ENCODE assay signal across 8 cellular contexts in the genomic region with DNA sequence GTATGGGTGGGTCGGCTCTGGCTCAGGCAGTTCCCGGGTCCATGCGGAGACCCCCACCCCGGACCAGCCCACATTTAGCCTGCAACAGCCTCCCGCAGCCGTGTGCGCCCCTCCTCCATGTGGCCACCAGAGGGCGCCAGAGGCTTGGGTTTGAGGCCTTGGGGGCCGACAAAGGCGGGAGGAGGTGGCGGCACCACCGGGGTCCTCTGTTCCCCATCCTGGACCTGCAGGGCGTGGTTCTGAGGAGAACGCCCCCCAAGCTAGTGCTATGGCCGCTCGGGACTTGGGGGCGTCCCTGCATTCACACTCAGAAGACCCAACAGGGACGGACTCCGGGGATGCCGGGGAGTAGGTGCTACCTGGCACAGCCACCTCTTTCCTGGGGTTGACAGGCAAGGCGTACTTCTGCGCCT. TPM values are rescaled to one million over a fixed set of nuclear protein-coding genes. Genes with fewer than 3 reads are reported as not detected.
DNase-seq lines count a peak whose midpoint lies in the region; ATAC-seq, FAIRE-seq and TF ChIP-seq lines count a peak whose summit lies in the region.

No MANE protein-coding gene starts in this region.

- no peaks in the 10 kb centered on the region for H3K4me1 Mint-ChIP-seq in astrocyte (ENCODE audit: low read depth, unreplicated experiment)
- H3K4me1 Mint-ChIP-seq in immature natural killer cell: no peaks in the 10 kb centered on the region

- H4K20me1 ChIP-seq in astrocyte (ENCODE audit: insufficient read depth, low read length): no peaks in the 10 kb centered on the region

- H3K79me2 ChIP-seq in astrocyte (ENCODE audit: insufficient read depth, low read length): no peaks in the 10 kb centered on the region

- H3K4me1 ChIP-seq in astrocyte (ENCODE audit: insufficient read depth, low read length): no peaks in the 10 kb centered on the region

- H3K9me3 Mint-ChIP-seq in astrocyte (ENCODE audit: unreplicated experiment): no peaks in the 10 kb centered on the region
- no peaks in the 10 kb centered on the region for H3K9me3 Mint-ChIP-seq in immature natural killer cell

- DNase-seq in D721Med (ENCODE audit: insufficient read length, low spot score) (peak; percentile 73), KG1 (lab: John Stamatoyannopoulos, UW) (peak; percentile 30), T-helper 9 cell (peak; percentile 77), astrocyte (ENCODE audit: low read depth) (no peak), immature natural killer cell (peak; percentile 47 to 64 (median 55)), cortex of kidney (lab: John Stamatoyannopoulos, UW) (no peak)
- DNase-seq in stimulated activated CD4-positive, alpha-beta T cell treated with anti-CD3 and anti-CD28 coated beads, Interleukin-2, amount 100 ng/mL, for 24 hours: peak; percentile 81

- H3K9ac ChIP-seq in astrocyte (ENCODE audit: low read length): no peak overlapping the region

- FAIRE-seq in D721Med (lab: Jason Lieb, UNC): no peak
- FAIRE-seq in astrocyte (lab: Jason Lieb, UNC): no peak

- no peaks in the 10 kb centered on the region for H3K9me3 ChIP-seq in astrocyte (ENCODE audit: insufficient read depth, low read depth, low read length)

- no peaks in the 10 kb centered on the region for H3K36me3 ChIP-seq in astrocyte (ENCODE audit: insufficient read depth, low read length)

- H3K27ac ChIP-seq in astrocyte (ENCODE audit: low read depth, low read length): no peak overlapping the region

- no peak overlapping the region for H3K4me2 ChIP-seq in astrocyte (ENCODE audit: low read length)

- H3K4me3 ChIP-seq in astrocyte (ENCODE audit: insufficient read depth, low read depth, low read length): no peak overlapping the region

- H3K4me3 Mint-ChIP-seq in astrocyte (ENCODE audit: unreplicated experiment): no peak overlapping the region
- no peak overlapping the region for H3K4me3 Mint-ChIP-seq in immature natural killer cell

- ATAC-seq in HG03135 (IDR thresholded peaks at IDR 0.05; ENCODE audit: unreplicated experiment): no peak

- H2AFZ ChIP-seq in astrocyte (ENCODE audit: low read depth, low read length): no peak overlapping the region

- H3K36me3 Mint-ChIP-seq in astrocyte (ENCODE audit: low read depth, unreplicated experiment) (peaks cover 17% of the 10 kb centered on the region), immature natural killer cell (no peaks in the 10 kb centered on the region)

- TF ChIP-seq CTCF in D721Med (IDR thresholded peaks at IDR 0.05; ENCODE audit: insufficient read depth, missing control alignments) (peak; percentile 88), astrocyte (IDR thresholded peaks at IDR 0.05; ENCODE audit: insufficient read depth, low read depth, low read length) (peak; percentile 50)

- peaks cover 8% of the 10 kb centered on the region for H3K27me3 ChIP-seq in astrocyte (ENCODE audit: insufficient read depth, low read length)

- peaks cover 22% of the 10 kb centered on the region for H3K27me3 Mint-ChIP-seq in astrocyte (ENCODE audit: low read depth, unreplicated experiment)
- peaks cover 3 to 5% (median 4%) of the 10 kb centered on the region in 3 donors for H3K27me3 Mint-ChIP-seq in immature natural killer cell (ENCODE audit: low read depth in 3 of 3)

- H3K27ac Mint-ChIP-seq in astrocyte (ENCODE audit: unreplicated experiment) (no peak overlapping the region), immature natural killer cell (no peak overlapping the region)

RNA-seq across cellular contexts. Expression of a gene that starts 16.5 kb away (rescaled TPM):
- 117 and 182 TPM in 2 replicates for total RNA-seq in astrocyte
- polyA plus RNA-seq in immature natural killer cell: not detected

Comparison
In these comparisons a context has a peak if more than half of its experiments do, and no peak if none do; other contexts are left out.
1. DNase-seq: peak in D721Med (single experiment), KG1 (single experiment), T-helper 9 cell (single experiment), immature natural killer cell (3 of 3) and stimulated activated CD4-positive, alpha-beta T cell treated with anti-CD3 and anti-CD28 coated beads, Interleukin-2, amount 100 ng/mL, for 24 hours (2 of 2); none in astrocyte (single experiment) and cortex of kidney (single experiment).